In the genomic region with DNA sequence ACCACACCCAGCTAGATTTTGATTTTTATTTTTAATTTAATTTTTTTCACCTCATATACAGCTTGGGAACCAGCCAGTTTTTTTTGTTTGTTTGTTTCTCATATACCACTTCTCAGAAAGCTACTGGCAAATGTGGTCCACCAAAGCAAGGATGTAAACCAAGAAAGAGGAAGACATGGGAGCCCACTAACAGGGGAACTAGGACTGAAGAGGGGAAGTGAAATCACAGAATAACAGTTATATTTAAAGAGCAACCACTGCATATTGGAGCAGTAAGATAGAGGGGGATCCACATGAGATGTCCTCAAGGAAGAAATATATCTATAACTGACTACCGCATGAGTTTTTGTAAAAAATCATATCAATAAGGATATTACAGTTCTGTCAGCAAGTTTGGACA, we compare ENCODE assay signal across 32 cellular contexts. TPM values are rescaled to one million over a fixed set of nuclear protein-coding genes. Genes with fewer than 3 reads are reported as not detected.
DNase-seq lines count a peak whose midpoint lies in the region; ATAC-seq and TF ChIP-seq lines count a peak whose summit lies in the region.
"Had no signal": no experiment of that assay in that cellular context is flagged by ENCODE, and none has a peak within 500 bp of the region (broad histone marks: within the 10 kb centered on the region; RNA-seq: fewer than 3 reads in every experiment).

No MANE protein-coding gene starts in this region.

- no peaks in the 10 kb centered on the region for H3K9me3 Mint-ChIP-seq in dendritic cell treated with granulocyte-macrophage colony-stimulating factor and Interleukin-4, amounts not matched to agents 40 ng/mL and 50 ng/mL, for 4 days
- H3K9me3 Mint-ChIP-seq: central memory CD8-positive, alpha-beta T cell had no signal

- TF ChIP-seq CTCF in upper lobe of right lung (IDR thresholded peaks at IDR 0.05): no peak

- H3K27ac ChIP-seq in upper lobe of right lung: no peak overlapping the region
- H3K27ac ChIP-seq: esophagus muscularis mucosa, foreskin keratinocyte, prostate gland, thoracic aorta, uterus had no signal

- intact Hi-C loops in Right ventricle myocardium superior (cut with DNase I): no loop called here
- intact Hi-C loops in Right ventricle myocardium inferior (cut with DNase I): no loop called here
- intact Hi-C loops in dendritic cell treated with granulocyte-macrophage colony-stimulating factor and Interleukin-4, amounts not matched to agents 40 ng/mL and 50 ng/mL, for 4 days (cut with micrococcal nuclease): no loop called here
- intact Hi-C loops in upper lobe of right lung (cut with DNase I): no loop called here

- H3K36me3 ChIP-seq in upper lobe of right lung: no peaks in the 10 kb centered on the region
- H3K36me3 ChIP-seq: esophagus muscularis mucosa, heart right ventricle, prostate gland, thoracic aorta, uterus had no signal

- no peaks in the 10 kb centered on the region for H3K9me3 ChIP-seq in upper lobe of right lung
- H3K9me3 ChIP-seq: esophagus muscularis mucosa, prostate gland, SK-N-SH, thoracic aorta, uterus had no signal

- ATAC-seq in Right ventricle myocardium superior (ENCODE audit: poor library complexity): peak; percentile 34
- no peak for ATAC-seq in Right ventricle myocardium inferior
- ATAC-seq in upper lobe of right lung: peak; percentile 74
- ATAC-seq in HG03095 (IDR thresholded peaks at IDR 0.05; ENCODE audit: unreplicated experiment): no peak
- ATAC-seq in HG02970 (IDR thresholded peaks at IDR 0.05; ENCODE audit: low FRiP score, unreplicated experiment): no peak
- ATAC-seq: activated CD4-positive, alpha-beta T cell treated with anti-CD3 and anti-CD28 coated beads for 36 hours; activated naive CD8-positive, alpha-beta T cell treated with anti-CD3 and anti-CD28 coated beads, Interleukin-2, amount 50 U/mL, for 24 hours; foreskin keratinocyte; stimulated activated naive CD8-positive, alpha-beta T cell treated with anti-CD3 and anti-CD28 coated beads, Interleukin-15, Interleukin-2, amounts not matched to agents 100 U/mL and 50 U/mL, for 24 hours had no signal

- H3K27me3 Mint-ChIP-seq in dendritic cell treated with granulocyte-macrophage colony-stimulating factor and Interleukin-4, amounts not matched to agents 40 ng/mL and 50 ng/mL, for 4 days: no peaks in the 10 kb centered on the region

- peaks cover 63% of the 10 kb centered on the region for H3K36me3 Mint-ChIP-seq in dendritic cell treated with granulocyte-macrophage colony-stimulating factor and Interleukin-4, amounts not matched to agents 40 ng/mL and 50 ng/mL, for 4 days (ENCODE audit: low read depth)

- no peak overlapping the region for H3K4me3 ChIP-seq in upper lobe of right lung
- H3K4me3 ChIP-seq: esophagus muscularis mucosa, heart right ventricle, prostate gland, thoracic aorta, uterus had no signal

- H3K4me3 Mint-ChIP-seq in dendritic cell treated with granulocyte-macrophage colony-stimulating factor and Interleukin-4, amounts not matched to agents 40 ng/mL and 50 ng/mL, for 4 days: peak overlapping the region; percentile 39
- H3K4me3 Mint-ChIP-seq: activated CD4-positive, alpha-beta T cell treated with anti-CD3 and anti-CD28 coated beads for 36 hours; activated naive CD8-positive, alpha-beta T cell treated with anti-CD3 and anti-CD28 coated beads, Interleukin-2, amount 50 U/mL, for 24 hours; CD4-positive, alpha-beta T cell; central memory CD8-positive, alpha-beta T cell had no signal

- no peaks in the 10 kb centered on the region for H3K27me3 ChIP-seq in upper lobe of right lung
- H3K27me3 ChIP-seq: foreskin keratinocyte, heart right ventricle, uterus had no signal

- H3K27ac Mint-ChIP-seq in dendritic cell treated with granulocyte-macrophage colony-stimulating factor and Interleukin-4, amounts not matched to agents 40 ng/mL and 50 ng/mL, for 4 days: peak overlapping the region; percentile 85
- H3K27ac Mint-ChIP-seq: activated CD4-positive, alpha-beta T cell treated with anti-CD3 and anti-CD28 coated beads for 36 hours; activated naive CD8-positive, alpha-beta T cell treated with anti-CD3 and anti-CD28 coated beads, Interleukin-2, amount 50 U/mL, for 24 hours; CD4-positive, alpha-beta T cell had no signal

- DNase-seq in Right ventricle myocardium superior (no peak), Right ventricle myocardium inferior (ENCODE audit: missing footprints) (no peak), NOMO-1 treated with dmso at 0.1 percent for 144 hours (lab: John Stamatoyannopoulos, UW; ENCODE audit: unreplicated experiment) (peak; percentile 53), upper lobe of right lung (no peak), NCI-H226 (no peak)
- DNase-seq: 8988T; activated CD4-positive, alpha-beta T cell treated with anti-CD3 and anti-CD28 coated beads for 36 hours; activated gamma-delta T cell treated with Interleukin-2 at 50 U/mL for 16 hours; activated naive CD8-positive, alpha-beta T cell treated with anti-CD3 and anti-CD28 coated beads, Interleukin-2, amount 50 U/mL, for 24 hours; activated T-cell treated with anti-CD3 and anti-CD28 coated beads for 4 hours; CD4-positive, alpha-beta T cell; dermis blood vessel endothelial cell; foreskin keratinocyte; HCEC 1CT; heart right ventricle; KG1; mesendoderm; MM.1S; NCI-H1694; NCI-H2171 treated with DMSO at 0.1 percent for 48 hours; NCI-H524; SK-N-SH; stimulated activated CD4-positive, alpha-beta T cell treated with anti-CD3 and anti-CD28 coated beads, Interleukin-15, amount 100 ng/mL, for 24 hours; stimulated activated naive CD8-positive, alpha-beta T cell treated with anti-CD3 and anti-CD28 coated beads, Interleukin-15, Interleukin-2, amounts not matched to agents 100 U/mL and 50 U/mL, for 24 hours; uterus had no signal

- no peaks in the 10 kb centered on the region for H3K4me1 ChIP-seq in upper lobe of right lung
- H3K4me1 ChIP-seq: esophagus muscularis mucosa, prostate gland, uterus had no signal

- H3K4me1 Mint-ChIP-seq in dendritic cell treated with granulocyte-macrophage colony-stimulating factor and Interleukin-4, amounts not matched to agents 40 ng/mL and 50 ng/mL, for 4 days (ENCODE audit: low read depth): peaks cover 95% of the 10 kb centered on the region
- H3K4me1 Mint-ChIP-seq: activated CD4-positive, alpha-beta T cell treated with anti-CD3 and anti-CD28 coated beads for 36 hours; activated naive CD8-positive, alpha-beta T cell treated with anti-CD3 and anti-CD28 coated beads, Interleukin-2, amount 50 U/mL, for 24 hours; central memory CD8-positive, alpha-beta T cell had no signal

RNA-seq across cellular contexts. Expression of a gene that starts 10.5 kb away (rescaled TPM):
- total RNA-seq in Right ventricle myocardium superior: 37.5 TPM
- 50.6 TPM for total RNA-seq in Right ventricle myocardium inferior
- 31.9 TPM for total RNA-seq in upper lobe of right lung
- total RNA-seq: activated CD4-positive, alpha-beta T cell treated with anti-CD3 and anti-CD28 coated beads for 36 hours had no signal

RNA-seq across cellular contexts. Expression of a gene that starts 58.7 kb away (rescaled TPM):
- total RNA-seq in Right ventricle myocardium superior: 17.7 TPM
- 20.2 TPM for total RNA-seq in Right ventricle myocardium inferior
- total RNA-seq in upper lobe of right lung: 14.4 TPM

Comparison
In these comparisons a context has a peak if more than half of its experiments do, and no peak if none do; other contexts are left out.
1. ATAC-seq: peak in Right ventricle myocardium superior (single experiment) and upper lobe of right lung (single experiment); none in Right ventricle myocardium inferior (single experiment), HG03095 (single experiment) and HG02970 (single experiment).